13 cellular contexts compared by ENCODE assay signal in genomic region chr2:69780907-69781306, GRCh38. TPM values are rescaled to one million over a fixed set of nuclear protein-coding genes. Genes with fewer than 3 reads are reported as not detected.
A peak's percentile ranks its signal among the peaks of the same experiment; 100 is the strongest.
DNase-seq lines count a peak whose midpoint lies in the region; ATAC-seq and TF ChIP-seq lines count a peak whose summit lies in the region.
"Had no signal": no experiment of that assay in that cellular context is flagged by ENCODE, and none has a peak within 500 bp of the region (broad histone marks: within the 10 kb centered on the region; RNA-seq: fewer than 3 reads in every experiment).

No MANE protein-coding gene starts in this region.

- TF ChIP-seq CTCF in 22Rv1 (IDR thresholded peaks at IDR 0.05) (no peak), Peyer's patch (IDR thresholded peaks at IDR 0.05) (no peak), lower lobe of right lung (IDR thresholded peaks at IDR 0.05) (no peak)

- DNase-seq in Peyer's patch (no peak), lower lobe of right lung (no peak), D341Med (ENCODE audit: low spot score) (no peak), SKM-1 treated with dmso at 0.1 percent for 144 hours (lab: John Stamatoyannopoulos, UW; ENCODE audit: unreplicated experiment) (no peak)
- DNase-seq: activated CD8-positive, alpha-beta T cell treated with anti-CD3 and anti-CD28 coated beads, Interleukin-2, amount 10 ng/mL, durations not matched to agents 7 days and 5 days; activated naive CD4-positive, alpha-beta T cell; GOT3; NCI-H1105; tibial artery had no signal

- H3K4me1 ChIP-seq in Peyer's patch: peaks cover 0 to 21% (median 0%) of the 10 kb centered on the region in 4 donors
- peaks cover 40% of the 10 kb centered on the region for H3K4me1 ChIP-seq in lower lobe of right lung

- H3K36me3 ChIP-seq in Peyer's patch (peaks cover 0 to 10% (median 0%) of the 10 kb centered on the region in 3 donors), lower lobe of right lung (peaks cover 22% of the 10 kb centered on the region)

- H3K9me3 ChIP-seq in Peyer's patch (no peaks in the 10 kb centered on the region), lower lobe of right lung (no peaks in the 10 kb centered on the region)
- H3K9me3 ChIP-seq: tibial artery had no signal

- peak overlapping the region; percentile 66 for H3K27ac ChIP-seq in 22Rv1
- H3K27ac ChIP-seq in Peyer's patch: peak overlapping the region in 3 of 4 donors; percentile 41 to 85 (median 75)
- peak overlapping the region; percentile 22 for H3K27ac ChIP-seq in lower lobe of right lung
- H3K27ac ChIP-seq: tibial artery had no signal

- TF ChIP-seq POLR2A in Peyer's patch (IDR thresholded peaks at IDR 0.05): no peak

- H3K27me3 ChIP-seq in Peyer's patch: no peaks in the 10 kb centered on the region
- H3K27me3 ChIP-seq in lower lobe of right lung (ENCODE audit: low read depth): no peaks in the 10 kb centered on the region
- H3K27me3 ChIP-seq: tibial artery had no signal

- peak overlapping the region in 1 of 4 donors; percentile 18 for H3K4me3 ChIP-seq in Peyer's patch
- H3K4me3 ChIP-seq in lower lobe of right lung: no peak overlapping the region
- H3K4me3 ChIP-seq: tibial artery had no signal

- intact Hi-C loops in lower lobe of right lung (cut with DNase I): no loop called here

- ATAC-seq in GM21447 (IDR thresholded peaks at IDR 0.05; ENCODE audit: unreplicated experiment) (peak; percentile 23), lower lobe of right lung (peak in 1 of 2 donors; percentile 39), GM18520 (IDR thresholded peaks at IDR 0.05; ENCODE audit: unreplicated experiment) (no peak), HG03521 (IDR thresholded peaks at IDR 0.05; ENCODE audit: unreplicated experiment) (no peak)
- ATAC-seq: activated CD8-positive, alpha-beta T cell treated with anti-CD3 and anti-CD28 coated beads, Interleukin-2, amount 10 ng/mL, durations not matched to agents 7 days and 5 days had no signal

RNA-seq across cellular contexts. Expression of gene ANXA4, which starts 39.0 kb away (rescaled TPM):
- total RNA-seq in Peyer's patch (100 to 1,000 TPM; 106 to 216 (median 156) TPM), lower lobe of right lung (173 TPM)

RNA-seq across cellular contexts. Expression of gene GMCL1, which starts 48.6 kb away (rescaled TPM):
- 10 to 100 TPM; 15.4 to 29.2 (median 23.0) TPM for total RNA-seq in Peyer's patch
- 13.3 TPM for total RNA-seq in lower lobe of right lung

Comparison
In these comparisons a context has a peak if more than half of its experiments do, and no peak if none do; other contexts are left out.
1. H3K27ac ChIP-seq: peak in every context shown above with its lines; median percentile 75 in Peyer's patch; 66 in 22Rv1; 22 in lower lobe of right lung.